ENCODE assay signal across 1 cellular context in the genomic region with DNA sequence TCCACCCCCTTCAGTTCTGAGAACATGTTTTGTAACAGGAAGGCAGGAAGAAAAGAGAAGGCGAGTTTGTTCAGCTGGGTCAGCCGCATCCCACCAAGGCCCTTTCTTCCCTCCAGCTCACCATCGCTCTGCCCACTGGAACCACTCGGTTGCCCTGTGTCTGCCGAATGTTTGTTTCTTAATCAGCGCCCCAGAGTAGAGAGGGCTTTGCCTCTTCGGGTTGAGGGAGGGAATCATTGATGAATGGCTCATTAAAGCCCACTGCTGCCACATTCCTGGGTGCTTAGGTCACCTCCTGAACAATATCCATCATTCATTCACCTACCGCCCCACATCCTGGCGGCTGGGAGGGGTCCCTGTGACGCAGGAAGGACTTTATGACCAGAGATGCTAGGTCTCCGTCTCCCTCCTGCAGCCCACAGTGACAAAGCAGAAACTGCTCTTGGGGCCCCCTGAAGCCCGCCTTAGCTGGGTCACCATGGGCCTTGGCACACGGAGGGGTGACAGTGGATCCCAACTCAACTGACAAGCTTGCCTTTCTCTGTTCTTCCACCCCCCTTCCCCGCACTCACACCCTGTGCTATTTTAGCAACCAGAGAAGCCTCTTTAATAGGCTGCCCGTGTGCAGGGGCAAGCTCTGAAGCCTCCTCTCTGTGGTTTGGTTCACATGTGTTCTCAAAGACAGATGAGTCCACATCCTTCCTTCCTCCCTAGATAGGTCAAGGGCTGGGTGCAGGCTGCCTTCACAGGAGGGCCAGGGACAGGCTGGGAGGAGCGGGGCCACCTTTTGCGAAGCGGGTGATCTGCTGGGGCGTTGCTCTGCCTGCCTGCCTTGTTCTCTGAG.
A peak's percentile ranks its signal among the peaks of the same experiment; 100 is the strongest.
TF ChIP-seq lines count a peak whose summit lies in the region.

No MANE protein-coding gene starts in this region.

TF ChIP-seq in HepG2, 621 proteins besides CTCF, POLR2A, EP300 and RAD21 (continues in another document):
- TF ChIP-seq AGO2 (optimal IDR thresholded peaks at IDR 0.05; ENCODE audit: low read depth, low read length) (peak; percentile 54), CEBPG (CRISPR knock-in tag; IDR thresholded peaks at IDR 0.05) (no peak), JUN (CRISPR knock-in tag; IDR thresholded peaks at IDR 0.05) (0 out of 2 replicates have a peak, but pooled peaks have one; percentile 40), ZBTB7A (CRISPR knock-in tag; IDR thresholded peaks at IDR 0.05) (no peak), HOXA7 (CRISPR knock-in tag; IDR thresholded peaks at IDR 0.05) (no peak), ZFP41 (CRISPR knock-in tag; IDR thresholded peaks at IDR 0.05; ENCODE audit: borderline replicate concordance) (no peak), GPN1 (CRISPR knock-in tag; IDR thresholded peaks at IDR 0.05; ENCODE audit: borderline replicate concordance) (no peak), JUND (CRISPR knock-in tag; IDR thresholded peaks at IDR 0.05) (peak; percentile 46; the same call in 1 of the 2 replicates), KDM2A (CRISPR knock-in tag; IDR thresholded peaks at IDR 0.05; ENCODE audit: borderline replicate concordance, low read depth) (no peak), SP5 (CRISPR knock-in tag; IDR thresholded peaks at IDR 0.05; ENCODE audit: borderline replicate concordance, low read depth) (0 out of 2 replicates have a peak, but pooled peaks have one; percentile 17), HNF4A (CRISPR knock-in tag; IDR thresholded peaks at IDR 0.05) (no peak)
- TF ChIP-seq, protein P1, sequence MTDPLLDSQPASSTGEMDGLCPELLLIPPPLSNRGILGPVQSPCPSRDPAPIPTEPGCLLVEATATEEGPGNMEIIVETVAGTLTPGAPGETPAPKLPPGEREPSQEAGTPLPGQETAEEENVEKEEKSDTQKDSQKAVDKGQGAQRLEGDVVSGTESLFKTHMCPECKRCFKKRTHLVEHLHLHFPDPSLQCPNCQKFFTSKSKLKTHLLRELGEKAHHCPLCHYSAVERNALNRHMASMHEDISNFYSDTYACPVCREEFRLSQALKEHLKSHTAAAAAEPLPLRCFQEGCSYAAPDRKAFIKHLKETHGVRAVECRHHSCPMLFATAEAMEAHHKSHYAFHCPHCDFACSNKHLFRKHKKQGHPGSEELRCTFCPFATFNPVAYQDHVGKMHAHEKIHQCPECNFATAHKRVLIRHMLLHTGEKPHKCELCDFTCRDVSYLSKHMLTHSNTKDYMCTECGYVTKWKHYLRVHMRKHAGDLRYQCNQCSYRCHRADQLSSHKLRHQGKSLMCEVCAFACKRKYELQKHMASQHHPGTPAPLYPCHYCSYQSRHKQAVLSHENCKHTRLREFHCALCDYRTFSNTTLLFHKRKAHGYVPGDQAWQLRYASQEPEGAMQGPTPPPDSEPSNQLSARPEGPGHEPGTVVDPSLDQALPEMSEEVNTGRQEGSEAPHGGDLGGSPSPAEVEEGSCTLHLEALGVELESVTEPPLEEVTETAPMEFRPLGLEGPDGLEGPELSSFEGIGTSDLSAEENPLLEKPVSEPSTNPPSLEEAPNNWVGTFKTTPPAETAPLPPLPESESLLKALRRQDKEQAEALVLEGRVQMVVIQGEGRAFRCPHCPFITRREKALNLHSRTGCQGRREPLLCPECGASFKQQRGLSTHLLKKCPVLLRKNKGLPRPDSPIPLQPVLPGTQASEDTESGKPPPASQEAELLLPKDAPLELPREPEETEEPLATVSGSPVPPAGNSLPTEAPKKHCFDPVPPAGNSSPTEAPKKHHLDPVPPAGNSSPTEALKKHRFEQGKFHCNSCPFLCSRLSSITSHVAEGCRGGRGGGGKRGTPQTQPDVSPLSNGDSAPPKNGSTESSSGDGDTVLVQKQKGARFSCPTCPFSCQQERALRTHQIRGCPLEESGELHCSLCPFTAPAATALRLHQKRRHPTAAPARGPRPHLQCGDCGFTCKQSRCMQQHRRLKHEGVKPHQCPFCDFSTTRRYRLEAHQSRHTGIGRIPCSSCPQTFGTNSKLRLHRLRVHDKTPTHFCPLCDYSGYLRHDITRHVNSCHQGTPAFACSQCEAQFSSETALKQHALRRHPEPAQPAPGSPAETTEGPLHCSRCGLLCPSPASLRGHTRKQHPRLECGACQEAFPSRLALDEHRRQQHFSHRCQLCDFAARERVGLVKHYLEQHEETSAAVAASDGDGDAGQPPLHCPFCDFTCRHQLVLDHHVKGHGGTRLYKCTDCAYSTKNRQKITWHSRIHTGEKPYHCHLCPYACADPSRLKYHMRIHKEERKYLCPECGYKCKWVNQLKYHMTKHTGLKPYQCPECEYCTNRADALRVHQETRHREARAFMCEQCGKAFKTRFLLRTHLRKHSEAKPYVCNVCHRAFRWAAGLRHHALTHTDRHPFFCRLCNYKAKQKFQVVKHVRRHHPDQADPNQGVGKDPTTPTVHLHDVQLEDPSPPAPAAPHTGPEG (CRISPR knock-in tag; IDR thresholded peaks at IDR 0.05), result no peak
- TF ChIP-seq, protein P2, sequence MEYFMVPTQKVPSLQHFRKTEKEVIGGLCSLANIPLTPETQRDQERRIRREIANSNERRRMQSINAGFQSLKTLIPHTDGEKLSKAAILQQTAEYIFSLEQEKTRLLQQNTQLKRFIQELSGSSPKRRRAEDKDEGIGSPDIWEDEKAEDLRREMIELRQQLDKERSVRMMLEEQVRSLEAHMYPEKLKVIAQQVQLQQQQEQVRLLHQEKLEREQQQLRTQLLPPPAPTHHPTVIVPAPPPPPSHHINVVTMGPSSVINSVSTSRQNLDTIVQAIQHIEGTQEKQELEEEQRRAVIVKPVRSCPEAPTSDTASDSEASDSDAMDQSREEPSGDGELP (IDR thresholded peaks at IDR 0.05; ENCODE audit: borderline replicate concordance, low read depth), result peak; percentile 71; the same call in 1 of the 2 replicates
- TF ChIP-seq, protein P3, sequence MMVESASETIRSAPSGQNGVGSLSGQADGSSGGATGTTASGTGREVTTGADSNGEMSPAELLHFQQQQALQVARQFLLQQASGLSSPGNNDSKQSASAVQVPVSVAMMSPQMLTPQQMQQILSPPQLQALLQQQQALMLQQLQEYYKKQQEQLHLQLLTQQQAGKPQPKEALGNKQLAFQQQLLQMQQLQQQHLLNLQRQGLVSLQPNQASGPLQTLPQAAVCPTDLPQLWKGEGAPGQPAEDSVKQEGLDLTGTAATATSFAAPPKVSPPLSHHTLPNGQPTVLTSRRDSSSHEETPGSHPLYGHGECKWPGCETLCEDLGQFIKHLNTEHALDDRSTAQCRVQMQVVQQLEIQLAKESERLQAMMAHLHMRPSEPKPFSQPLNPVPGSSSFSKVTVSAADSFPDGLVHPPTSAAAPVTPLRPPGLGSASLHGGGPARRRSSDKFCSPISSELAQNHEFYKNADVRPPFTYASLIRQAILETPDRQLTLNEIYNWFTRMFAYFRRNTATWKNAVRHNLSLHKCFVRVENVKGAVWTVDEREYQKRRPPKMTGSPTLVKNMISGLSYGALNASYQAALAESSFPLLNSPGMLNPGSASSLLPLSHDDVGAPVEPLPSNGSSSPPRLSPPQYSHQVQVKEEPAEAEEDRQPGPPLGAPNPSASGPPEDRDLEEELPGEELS (CRISPR knock-in tag; IDR thresholded peaks at IDR 0.05), result peak; percentile 28; the same call in 1 of the 2 replicates
- TF ChIP-seq, protein P4, sequence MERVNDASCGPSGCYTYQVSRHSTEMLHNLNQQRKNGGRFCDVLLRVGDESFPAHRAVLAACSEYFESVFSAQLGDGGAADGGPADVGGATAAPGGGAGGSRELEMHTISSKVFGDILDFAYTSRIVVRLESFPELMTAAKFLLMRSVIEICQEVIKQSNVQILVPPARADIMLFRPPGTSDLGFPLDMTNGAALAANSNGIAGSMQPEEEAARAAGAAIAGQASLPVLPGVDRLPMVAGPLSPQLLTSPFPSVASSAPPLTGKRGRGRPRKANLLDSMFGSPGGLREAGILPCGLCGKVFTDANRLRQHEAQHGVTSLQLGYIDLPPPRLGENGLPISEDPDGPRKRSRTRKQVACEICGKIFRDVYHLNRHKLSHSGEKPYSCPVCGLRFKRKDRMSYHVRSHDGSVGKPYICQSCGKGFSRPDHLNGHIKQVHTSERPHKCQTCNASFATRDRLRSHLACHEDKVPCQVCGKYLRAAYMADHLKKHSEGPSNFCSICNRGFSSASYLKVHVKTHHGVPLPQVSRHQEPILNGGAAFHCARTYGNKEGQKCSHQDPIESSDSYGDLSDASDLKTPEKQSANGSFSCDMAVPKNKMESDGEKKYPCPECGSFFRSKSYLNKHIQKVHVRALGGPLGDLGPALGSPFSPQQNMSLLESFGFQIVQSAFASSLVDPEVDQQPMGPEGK (CRISPR knock-in tag; IDR thresholded peaks at IDR 0.05), result 0 out of 2 replicates have a peak, but pooled peaks have one; percentile 11
- TF ChIP-seq, protein P5, sequence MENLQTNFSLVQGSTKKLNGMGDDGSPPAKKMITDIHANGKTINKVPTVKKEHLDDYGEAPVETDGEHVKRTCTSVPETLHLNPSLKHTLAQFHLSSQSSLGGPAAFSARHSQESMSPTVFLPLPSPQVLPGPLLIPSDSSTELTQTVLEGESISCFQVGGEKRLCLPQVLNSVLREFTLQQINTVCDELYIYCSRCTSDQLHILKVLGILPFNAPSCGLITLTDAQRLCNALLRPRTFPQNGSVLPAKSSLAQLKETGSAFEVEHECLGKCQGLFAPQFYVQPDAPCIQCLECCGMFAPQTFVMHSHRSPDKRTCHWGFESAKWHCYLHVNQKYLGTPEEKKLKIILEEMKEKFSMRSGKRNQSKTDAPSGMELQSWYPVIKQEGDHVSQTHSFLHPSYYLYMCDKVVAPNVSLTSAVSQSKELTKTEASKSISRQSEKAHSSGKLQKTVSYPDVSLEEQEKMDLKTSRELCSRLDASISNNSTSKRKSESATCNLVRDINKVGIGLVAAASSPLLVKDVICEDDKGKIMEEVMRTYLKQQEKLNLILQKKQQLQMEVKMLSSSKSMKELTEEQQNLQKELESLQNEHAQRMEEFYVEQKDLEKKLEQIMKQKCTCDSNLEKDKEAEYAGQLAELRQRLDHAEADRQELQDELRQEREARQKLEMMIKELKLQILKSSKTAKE (CRISPR knock-in tag; IDR thresholded peaks at IDR 0.05; ENCODE audit: borderline replicate concordance), result no peak
- TF ChIP-seq, protein P6, sequence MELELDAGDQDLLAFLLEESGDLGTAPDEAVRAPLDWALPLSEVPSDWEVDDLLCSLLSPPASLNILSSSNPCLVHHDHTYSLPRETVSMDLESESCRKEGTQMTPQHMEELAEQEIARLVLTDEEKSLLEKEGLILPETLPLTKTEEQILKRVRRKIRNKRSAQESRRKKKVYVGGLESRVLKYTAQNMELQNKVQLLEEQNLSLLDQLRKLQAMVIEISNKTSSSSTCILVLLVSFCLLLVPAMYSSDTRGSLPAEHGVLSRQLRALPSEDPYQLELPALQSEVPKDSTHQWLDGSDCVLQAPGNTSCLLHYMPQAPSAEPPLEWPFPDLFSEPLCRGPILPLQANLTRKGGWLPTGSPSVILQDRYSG (CRISPR knock-in tag; IDR thresholded peaks at IDR 0.05), result no peak
- TF ChIP-seq, protein P7, sequence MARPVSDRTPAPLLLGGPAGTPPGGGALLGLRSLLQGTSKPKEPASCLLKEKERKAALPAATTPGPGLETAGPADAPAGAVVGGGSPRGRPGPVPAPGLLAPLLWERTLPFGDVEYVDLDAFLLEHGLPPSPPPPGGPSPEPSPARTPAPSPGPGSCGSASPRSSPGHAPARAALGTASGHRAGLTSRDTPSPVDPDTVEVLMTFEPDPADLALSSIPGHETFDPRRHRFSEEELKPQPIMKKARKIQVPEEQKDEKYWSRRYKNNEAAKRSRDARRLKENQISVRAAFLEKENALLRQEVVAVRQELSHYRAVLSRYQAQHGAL (CRISPR knock-in tag; IDR thresholded peaks at IDR 0.05; ENCODE audit: not compliant biosample characterization), result no peak
- TF ChIP-seq, protein P8, sequence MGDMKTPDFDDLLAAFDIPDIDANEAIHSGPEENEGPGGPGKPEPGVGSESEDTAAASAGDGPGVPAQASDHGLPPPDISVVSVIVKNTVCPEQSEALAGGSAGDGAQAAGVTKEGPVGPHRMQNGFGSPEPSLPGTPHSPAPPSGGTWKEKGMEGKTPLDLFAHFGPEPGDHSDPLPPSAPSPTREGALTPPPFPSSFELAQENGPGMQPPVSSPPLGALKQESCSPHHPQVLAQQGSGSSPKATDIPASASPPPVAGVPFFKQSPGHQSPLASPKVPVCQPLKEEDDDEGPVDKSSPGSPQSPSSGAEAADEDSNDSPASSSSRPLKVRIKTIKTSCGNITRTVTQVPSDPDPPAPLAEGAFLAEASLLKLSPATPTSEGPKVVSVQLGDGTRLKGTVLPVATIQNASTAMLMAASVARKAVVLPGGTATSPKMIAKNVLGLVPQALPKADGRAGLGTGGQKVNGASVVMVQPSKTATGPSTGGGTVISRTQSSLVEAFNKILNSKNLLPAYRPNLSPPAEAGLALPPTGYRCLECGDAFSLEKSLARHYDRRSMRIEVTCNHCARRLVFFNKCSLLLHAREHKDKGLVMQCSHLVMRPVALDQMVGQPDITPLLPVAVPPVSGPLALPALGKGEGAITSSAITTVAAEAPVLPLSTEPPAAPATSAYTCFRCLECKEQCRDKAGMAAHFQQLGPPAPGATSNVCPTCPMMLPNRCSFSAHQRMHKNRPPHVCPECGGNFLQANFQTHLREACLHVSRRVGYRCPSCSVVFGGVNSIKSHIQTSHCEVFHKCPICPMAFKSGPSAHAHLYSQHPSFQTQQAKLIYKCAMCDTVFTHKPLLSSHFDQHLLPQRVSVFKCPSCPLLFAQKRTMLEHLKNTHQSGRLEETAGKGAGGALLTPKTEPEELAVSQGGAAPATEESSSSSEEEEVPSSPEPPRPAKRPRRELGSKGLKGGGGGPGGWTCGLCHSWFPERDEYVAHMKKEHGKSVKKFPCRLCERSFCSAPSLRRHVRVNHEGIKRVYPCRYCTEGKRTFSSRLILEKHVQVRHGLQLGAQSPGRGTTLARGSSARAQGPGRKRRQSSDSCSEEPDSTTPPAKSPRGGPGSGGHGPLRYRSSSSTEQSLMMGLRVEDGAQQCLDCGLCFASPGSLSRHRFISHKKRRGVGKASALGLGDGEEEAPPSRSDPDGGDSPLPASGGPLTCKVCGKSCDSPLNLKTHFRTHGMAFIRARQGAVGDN (CRISPR knock-in tag; IDR thresholded peaks at IDR 0.05), result peak; percentile 45; the same call in 1 of the 2 replicates
- TF ChIP-seq, protein P9, sequence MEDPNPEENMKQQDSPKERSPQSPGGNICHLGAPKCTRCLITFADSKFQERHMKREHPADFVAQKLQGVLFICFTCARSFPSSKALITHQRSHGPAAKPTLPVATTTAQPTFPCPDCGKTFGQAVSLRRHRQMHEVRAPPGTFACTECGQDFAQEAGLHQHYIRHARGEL (CRISPR knock-in tag; IDR thresholded peaks at IDR 0.05), result no peak
